7 cellular contexts compared by ENCODE assay signal in genomic region chr3:179929091-179929529, GRCh38.
DNase-seq lines count a peak whose midpoint lies in the region; ATAC-seq, FAIRE-seq and TF ChIP-seq lines count a peak whose summit lies in the region.

No MANE protein-coding gene starts in this region.

- DNase-seq in GM12864 (ENCODE audit: low read depth) (no peak), NCI-H2081 (lab: John Stamatoyannopoulos, UW) (peak; percentile 89 to 91), colonic mucosa (peak; percentile 30), memory B cell (ENCODE audit: low spot score in 2 of 2) (peak; percentile 20 to 25), superior temporal gyrus (ENCODE audit: extremely low spot score) (peak; percentile 90)

- H3K9ac ChIP-seq in colonic mucosa (ENCODE audit: low read depth in 2 of 2, low read length in 2 of 2), result no peak overlapping the region

- H3K27ac Mint-ChIP-seq in memory B cell, result no peak overlapping the region

- peak; percentile 52 for FAIRE-seq in TTC549 (lab: Jason Lieb, UNC)

- H3K27ac ChIP-seq in colonic mucosa, result no peak overlapping the region

- H3K4me3 Mint-ChIP-seq in memory B cell, result no peak overlapping the region

- no peaks in the 10 kb centered on the region for H3K4me1 Mint-ChIP-seq in memory B cell

- no peaks in the 10 kb centered on the region for H3K27me3 ChIP-seq in colonic mucosa

- no peaks in the 10 kb centered on the region for H3K9me3 Mint-ChIP-seq in memory B cell

- peak; percentile 66 for TF ChIP-seq CTCF in GM12864 (IDR thresholded peaks at IDR 0.05; ENCODE audit: low read depth, low read length, missing control alignments)
- peak; percentile 52 for TF ChIP-seq CTCF in colonic mucosa (IDR thresholded peaks at IDR 0.05)

- no peaks in the 10 kb centered on the region for H3K4me1 ChIP-seq in colonic mucosa

- ATAC-seq in HG02588 (IDR thresholded peaks at IDR 0.05; ENCODE audit: unreplicated experiment), result peak; percentile 73
- no peak for ATAC-seq in memory B cell (ENCODE audit: low read depth)

- peaks cover 15% of the 10 kb centered on the region for H3K27me3 Mint-ChIP-seq in memory B cell

- intact Hi-C loops in colonic mucosa (cut with DNase I), result no loop called here

- no peak overlapping the region for H3K4me3 ChIP-seq in GM12864 (ENCODE audit: low read depth, low read length)
- no peak overlapping the region for H3K4me3 ChIP-seq in colonic mucosa

- no peaks in the 10 kb centered on the region for H3K9me3 ChIP-seq in colonic mucosa

- no peaks in the 10 kb centered on the region for H3K36me3 ChIP-seq in colonic mucosa

- H3K36me3 Mint-ChIP-seq in memory B cell, result no peaks in the 10 kb centered on the region
